Comparison of ENCODE assay signal across 15 cellular contexts in genomic region chr11:125956371-125956770, GRCh38.
A peak's percentile ranks its signal among the peaks of the same experiment; 100 is the strongest.
DNase-seq lines count a peak whose midpoint lies in the region; ATAC-seq and TF ChIP-seq lines count a peak whose summit lies in the region.
"Had no signal": no experiment of that assay in that cellular context is flagged by ENCODE, and none has a peak within 500 bp of the region (broad histone marks: within the 10 kb centered on the region; RNA-seq: fewer than 3 reads in every experiment).

No MANE protein-coding gene starts in this region.

- DNase-seq in adipocyte (ENCODE audit: low read depth): no peak
- DNase-seq in fibroblast of pulmonary artery (ENCODE audit: low read depth): peak; percentile 52
- DNase-seq in medulla oblongata (ENCODE audit: extremely low spot score): peak; percentile 47
- peak; percentile 27 for DNase-seq in stromal cell of bone marrow (ENCODE audit: low read depth)
- DNase-seq in KG1 (lab: John Stamatoyannopoulos, UW): no peak
- no peak for DNase-seq in nephron progenitor cell
- DNase-seq: activated CD8-positive, alpha-beta T cell treated with anti-CD3 and anti-CD28 coated beads, Interleukin-2, amount 10 ng/mL, durations not matched to agents 7 days and 5 days; brain microvascular endothelial cell; DMS79; Karpas-422; lower lobe of right lung; NCI-H1436; NCI-H345 had no signal

- H3K4me1 Mint-ChIP-seq in nephron progenitor cell: peaks cover 8% of the 10 kb centered on the region

- H3K9me3 ChIP-seq in adipocyte (ENCODE audit: control insufficient read depth, low read length): no peaks in the 10 kb centered on the region
- H3K9me3 ChIP-seq: lower lobe of right lung had no signal

- peaks cover 2% of the 10 kb centered on the region for H3K27me3 Mint-ChIP-seq in nephron progenitor cell (ENCODE audit: low read depth, poor library complexity)

- H3K9ac ChIP-seq in adipocyte (ENCODE audit: low read length): peak overlapping the region; percentile 72

- H3K4me3 ChIP-seq in adipocyte (ENCODE audit: low read length): peak overlapping the region; percentile 7
- H3K4me3 ChIP-seq in fibroblast of pulmonary artery (replicated peaks; ENCODE audit: low read depth, low read length): no peak overlapping the region
- H3K4me3 ChIP-seq: lower lobe of right lung had no signal

- ATAC-seq in HG03139 (IDR thresholded peaks at IDR 0.05; ENCODE audit: unreplicated experiment) (no peak), HG03135 (IDR thresholded peaks at IDR 0.05; ENCODE audit: unreplicated experiment) (no peak)
- ATAC-seq: activated CD8-positive, alpha-beta T cell treated with anti-CD3 and anti-CD28 coated beads, Interleukin-2, amount 10 ng/mL, durations not matched to agents 7 days and 5 days; lower lobe of right lung had no signal

- H3K27me3 ChIP-seq in adipocyte (replicated peaks; ENCODE audit: control insufficient read depth, insufficient read depth, low read length): no peaks in the 10 kb centered on the region
- H3K27me3 ChIP-seq: brain microvascular endothelial cell had no signal

- H3K36me3 ChIP-seq in adipocyte (ENCODE audit: control insufficient read depth, insufficient read depth, low read length, severe bottlenecking): peaks cover 55% of the 10 kb centered on the region
- H3K36me3 ChIP-seq: brain microvascular endothelial cell had no signal

- no peaks in the 10 kb centered on the region for H3K9me3 Mint-ChIP-seq in nephron progenitor cell

- no peak for TF ChIP-seq CTCF in fibroblast of pulmonary artery (IDR thresholded peaks at IDR 0.05; ENCODE audit: low read length, missing control alignments)
- no peak for TF ChIP-seq CTCF in nephron progenitor cell (IDR thresholded peaks at IDR 0.05)

- peaks cover 48% of the 10 kb centered on the region for H3K36me3 Mint-ChIP-seq in nephron progenitor cell (ENCODE audit: low read depth)

- no peak overlapping the region for H3K4me3 Mint-ChIP-seq in nephron progenitor cell
- H3K4me3 Mint-ChIP-seq: activated CD8-positive, alpha-beta T cell treated with anti-CD3 and anti-CD28 coated beads, Interleukin-2, amount 10 ng/mL, durations not matched to agents 7 days and 5 days had no signal

- peaks cover 52% of the 10 kb centered on the region for H3K4me1 ChIP-seq in adipocyte (ENCODE audit: control insufficient read depth, insufficient read depth, low read length)
- H3K4me1 ChIP-seq: lower lobe of right lung had no signal

- H3K27ac Mint-ChIP-seq in nephron progenitor cell: no peak overlapping the region
- H3K27ac Mint-ChIP-seq: activated CD8-positive, alpha-beta T cell treated with anti-CD3 and anti-CD28 coated beads, Interleukin-2, amount 10 ng/mL, durations not matched to agents 7 days and 5 days had no signal

Comparison
In these comparisons a context has a peak if more than half of its experiments do, and no peak if none do; other contexts are left out.
1. DNase-seq: peak in fibroblast of pulmonary artery (single experiment), medulla oblongata (single experiment) and stromal cell of bone marrow (single experiment); none in adipocyte (single experiment), KG1 (single experiment) and nephron progenitor cell (single experiment).